9 cellular contexts compared by ENCODE assay signal in genomic region chr6:151962246-151962846, GRCh38.
DNase-seq lines count a peak whose midpoint lies in the region; ATAC-seq, FAIRE-seq and TF ChIP-seq lines count a peak whose summit lies in the region.
"Had no signal": no experiment of that assay in that cellular context is flagged by ENCODE, and none has a peak within 500 bp of the region (broad histone marks: within the 10 kb centered on the region; RNA-seq: fewer than 3 reads in every experiment).

No MANE protein-coding gene starts in this region.

- H3K27me3 ChIP-seq in PC-3 (ENCODE audit: low read length): no peaks in the 10 kb centered on the region
- H3K27me3 ChIP-seq: thyroid gland had no signal

- no peaks in the 10 kb centered on the region for H3K9me2 ChIP-seq in PC-3 (replicated peaks; ENCODE audit: low read length)

- no peaks in the 10 kb centered on the region for H3F3A ChIP-seq in PC-3 (ENCODE audit: low read length, unreplicated experiment)

- H3K36me3 Mint-ChIP-seq in activated naive CD4-positive, alpha-beta T cell treated with anti-CD3 and anti-CD28 coated beads for 36 hours (ENCODE audit: low read depth): peaks cover 2% of the 10 kb centered on the region

- no peak overlapping the region for H2AFZ ChIP-seq in PC-3 (ENCODE audit: low read length)

- POLR2A ChIA-PET in PC-3 (lab: Charles Lee; ENCODE audit: unreplicated experiment): no interaction called here

- TF ChIP-seq CTCF in PC-3 (conservative IDR thresholded peaks at IDR 0.05; ENCODE audit: low read depth, low read length) (no peak), GM13977 (IDR thresholded peaks at IDR 0.05; ENCODE audit: extremely low read depth, insufficient read depth, missing control alignments) (no peak)

- H3K4me3 ChIP-seq in PC-3 (ENCODE audit: low read length): no peak overlapping the region
- H3K4me3 ChIP-seq: thyroid gland had no signal

- ATAC-seq in PC-3 (no peak), GM21529 (IDR thresholded peaks at IDR 0.05; ENCODE audit: unreplicated experiment) (no peak)

- no peaks in the 10 kb centered on the region for H4K20me1 ChIP-seq in PC-3 (ENCODE audit: low read length)

- peak overlapping the region; percentile 39 for H3K27ac ChIP-seq in PC-3 (ENCODE audit: low read length)
- H3K27ac ChIP-seq: thyroid gland had no signal

- no TSS peak for BruUV-seq in PC-3 (replicated peaks; lab: Mats Ljungman, UMichigan)

- H3K4me3 Mint-ChIP-seq in activated naive CD4-positive, alpha-beta T cell treated with anti-CD3 and anti-CD28 coated beads for 36 hours: no peak overlapping the region

- peaks cover 16% of the 10 kb centered on the region for H3K4me1 Mint-ChIP-seq in activated naive CD4-positive, alpha-beta T cell treated with anti-CD3 and anti-CD28 coated beads for 36 hours (ENCODE audit: low read depth)

- CTCF ChIA-PET in activated naive CD4-positive, alpha-beta T cell treated with anti-CD3 and anti-CD28 coated beads for 36 hours (lab: Charles Lee): no interaction called here
- CTCF ChIA-PET in PC-3 (lab: Charles Lee): no interaction called here

- H3K9me3 ChIP-seq in PC-3 (ENCODE audit: low read length): no peaks in the 10 kb centered on the region
- H3K9me3 ChIP-seq: thyroid gland had no signal

- H3K27me3 Mint-ChIP-seq in activated naive CD4-positive, alpha-beta T cell treated with anti-CD3 and anti-CD28 coated beads for 36 hours (ENCODE audit: low read depth): peaks cover 10% of the 10 kb centered on the region

- no peak overlapping the region for H3K9ac ChIP-seq in PC-3 (ENCODE audit: low read length)

- peak; percentile 12 for FAIRE-seq in endometrium (lab: Jason Lieb, UNC)

- no peak overlapping the region for H3K27ac Mint-ChIP-seq in activated naive CD4-positive, alpha-beta T cell treated with anti-CD3 and anti-CD28 coated beads for 36 hours

- H3K4me1 ChIP-seq in PC-3 (ENCODE audit: insufficient read depth, low read length): peaks cover 25% of the 10 kb centered on the region
- H3K4me1 ChIP-seq: thyroid gland had no signal

- no peak overlapping the region for H3K4me2 ChIP-seq in PC-3 (ENCODE audit: low read length)

- in situ Hi-C loops in GM13977 (cut with MboI; ENCODE audit: low pct_unique_long_range_greater_than_20kb, low sequenced_read_pairs, unreplicated experiment): no loop called here

- no peaks in the 10 kb centered on the region for H3K36me3 ChIP-seq in PC-3 (ENCODE audit: low read depth, low read length)
- H3K36me3 ChIP-seq: thyroid gland had no signal

- H3K9me3 Mint-ChIP-seq in activated naive CD4-positive, alpha-beta T cell treated with anti-CD3 and anti-CD28 coated beads for 36 hours: peaks cover 7% of the 10 kb centered on the region

- intact Hi-C loops in activated naive CD4-positive, alpha-beta T cell treated with anti-CD3 and anti-CD28 coated beads for 36 hours (cut with micrococcal nuclease): loop anchor here (5.0 kb wide), 2 partner anchors 195 to 270 kb away; no protein-coding TSS in a partner anchor
- intact Hi-C loops in PC-3 (cut with micrococcal nuclease): no loop called here

- H3K79me2 ChIP-seq in PC-3 (ENCODE audit: low read length): no peaks in the 10 kb centered on the region

- peak; percentile 18 for DNase-seq in activated naive CD4-positive, alpha-beta T cell treated with anti-CD3 and anti-CD28 coated beads for 36 hours
- no peak for DNase-seq in activated naive CD4-positive, alpha-beta T cell treated with Interleukin-2 at 50 U/mL for 16 hours
- DNase-seq in PC-3: peak; percentile 42
- peak; percentile 16 for DNase-seq in stromal cell of bone marrow (ENCODE audit: low read depth)
- DNase-seq in GM13977 (ENCODE audit: low spot score): no peak
- no peak for DNase-seq in D341Med (ENCODE audit: low spot score)
- DNase-seq: thyroid gland had no signal

Comparison
In these comparisons a context has a peak if more than half of its experiments do, and no peak if none do; other contexts are left out.
1. DNase-seq: peak in activated naive CD4-positive, alpha-beta T cell treated with anti-CD3 and anti-CD28 coated beads for 36 hours (single experiment), PC-3 (single experiment) and stromal cell of bone marrow (single experiment); none in activated naive CD4-positive, alpha-beta T cell treated with Interleukin-2 at 50 U/mL for 16 hours (single experiment), GM13977 (single experiment) and D341Med (single experiment).